ENCODE assay signal across 20 cellular contexts in genomic region chrX:154506483-154507332, GRCh38.
"Had no signal": no experiment of that assay in that cellular context is flagged by ENCODE, and none has a peak within 500 bp of the region (broad histone marks: within the 10 kb centered on the region; RNA-seq: fewer than 3 reads in every experiment).

No MANE protein-coding gene starts in this region.

- H3K4me1 ChIP-seq: body of pancreas, foreskin keratinocyte, left ventricle myocardium inferior, parathyroid adenoma had no signal

- ATAC-seq: activated CD8-positive, alpha-beta T cell treated with anti-CD3 and anti-CD28 coated beads, Interleukin-2, amount 10 ng/mL, durations not matched to agents 7 days and 5 days; body of pancreas; naive thymus-derived CD4-positive, alpha-beta T cell; stimulated activated memory B cell treated with anti-CD40 and anti-IgM and Interleukin-4, amounts not matched to agents 10 μg/mL and 1 μg/mL and 100 μg/mL, for 72 hours; T-cell had no signal

- H3K79me2 ChIP-seq: hepatocyte, parathyroid adenoma had no signal

- FAIRE-seq: colon had no signal

- H3K27me3 ChIP-seq: body of pancreas, foreskin keratinocyte, hepatocyte, neutrophil had no signal

- H3K4me3 ChIP-seq: body of pancreas, dorsolateral prefrontal cortex, hepatocyte, left ventricle myocardium inferior had no signal

- H3K27ac ChIP-seq: body of pancreas, foreskin keratinocyte, hepatocyte, left ventricle myocardium inferior, neutrophil, parathyroid adenoma had no signal

- H3K9ac ChIP-seq: parathyroid adenoma had no signal

- H2AFZ ChIP-seq: hepatocyte, parathyroid adenoma had no signal

- DNase-seq: activated CD4-positive, alpha-beta T cell treated with anti-CD3 and anti-CD28 coated beads, Interleukin-2, amount 10 ng/mL, durations not matched to agents 24 days and 14 days; activated CD8-positive, alpha-beta T cell treated with anti-CD3 and anti-CD28 coated beads, Interleukin-2, amount 10 ng/mL, durations not matched to agents 7 days and 5 days; activated naive CD4-positive, alpha-beta T cell treated with Interleukin-2 at 50 U/mL for 16 hours; activated naive CD8-positive, alpha-beta T cell treated with anti-CD3 and anti-CD28 coated beads, Interleukin-2, amount 10 ng/mL, durations not matched to agents 7 days and 5 days; activated T-cell treated with anti-CD3 and anti-CD28 coated beads, Interleukin-2, amount 50 U/mL, for 24 hours; body of pancreas; central memory CD4-positive, alpha-beta T cell; dorsolateral prefrontal cortex; endodermal cell; left ventricle myocardium inferior; naive thymus-derived CD4-positive, alpha-beta T cell; stimulated activated CD4-positive, alpha-beta T cell treated with anti-CD3 and anti-CD28 coated beads, Interleukin-4, amount 100 ng/mL, for 4 hours; T-cell; T1000 had no signal

- H3K9me3 ChIP-seq: body of pancreas, left ventricle myocardium inferior, neutrophil had no signal

- H3K4me2 ChIP-seq: hepatocyte had no signal
